Comparison of ENCODE assay signal across 8 cellular contexts in genomic region chr6:138987299-138987642, GRCh38. TPM values are rescaled to one million over a fixed set of nuclear protein-coding genes. Genes with fewer than 3 reads are reported as not detected.
DNase-seq lines count a peak whose midpoint lies in the region; ATAC-seq, FAIRE-seq and TF ChIP-seq lines count a peak whose summit lies in the region.

No MANE protein-coding gene starts in this region.

- TF ChIP-seq EP300 in A549 (IDR thresholded peaks at IDR 0.05), result no peak

- FAIRE-seq in A549 (lab: Jason Lieb, UNC), result no peak

- H3K36me3 ChIP-seq in skeletal muscle tissue (ENCODE audit: control insufficient read depth in 3 of 3, insufficient read depth in 3 of 3, low read length in 3 of 3), result no peaks in the 10 kb centered on the region

- H3K4me1 Mint-ChIP-seq in activated CD4-positive, alpha-beta memory T cell treated with anti-CD3 and anti-CD28 coated beads for 36 hours (ENCODE audit: low read depth), result peaks cover 19% of the 10 kb centered on the region

- ATAC-seq in A549 (no peak; a peak in 2 of 6 replicates), GM21737 (IDR thresholded peaks at IDR 0.05; ENCODE audit: unreplicated experiment) (peak; percentile 9), left ventricle myocardium superior (peak; percentile 19), HG02763 (IDR thresholded peaks at IDR 0.05; ENCODE audit: unreplicated experiment) (no peak)

- H3K27ac ChIP-seq in A549 (peak overlapping the region; percentile 92 to 99), skeletal muscle tissue (ENCODE audit: low read depth, low read length) (no peak overlapping the region)

- POLR2A ChIA-PET in A549 (lab: Yijun Ruan, JAX), result no interaction called here
- POLR2A ChIA-PET in activated CD4-positive, alpha-beta memory T cell treated with anti-CD3 and anti-CD28 coated beads for 36 hours (lab: Charles Lee), result interaction anchor here (0.5 to 2.1 kb wide), 4 partner anchors 13 to 171 kb away, joined by 3 to 10 read pairs (median 4); partner anchors contain the start of gene ABRACL

- H3K9me3 ChIP-seq in A549 (no peaks in the 10 kb centered on the region), skeletal muscle tissue (ENCODE audit: control insufficient read depth in 3 of 3, low read length in 3 of 3) (no peaks in the 10 kb centered on the region)

- WGBS in A549 (ENCODE audit: missing lambda C conversion rate), result no CpG with 5 or more reads among the region's 30 CpGs

- TF ChIP-seq POLR2A in A549 (IDR thresholded peaks at IDR 0.05; ENCODE audit: low read length), result no peak

- peak overlapping the region; percentile 79 for H3K4me3 Mint-ChIP-seq in activated CD4-positive, alpha-beta memory T cell treated with anti-CD3 and anti-CD28 coated beads for 36 hours

- DNase-seq in A549 (ENCODE audit: low read depth in 1 of 2, low spot score in 1 of 2) (no peak), left ventricle myocardium superior (peak; percentile 61), NOMO-1 treated with DMSO at 0.1 percent for 48 hours (lab: John Stamatoyannopoulos, UW; ENCODE audit: unreplicated experiment) (no peak), NCI-H2081 treated with DMSO at 0.1 percent for 48 hours (lab: John Stamatoyannopoulos, UW) (no peak)
- DNase-seq in activated CD4-positive, alpha-beta memory T cell treated with anti-CD3 and anti-CD28 coated beads for 36 hours, result no peak

- H3K27me3 ChIP-seq in skeletal muscle tissue (ENCODE audit: control insufficient read depth in 3 of 3, insufficient read depth in 3 of 3, low read length in 3 of 3), result no peaks in the 10 kb centered on the region

- peak overlapping the region; percentile 67 for H3K27ac Mint-ChIP-seq in activated CD4-positive, alpha-beta memory T cell treated with anti-CD3 and anti-CD28 coated beads for 36 hours

- H3K4me1 ChIP-seq in A549, result peaks cover 35% of the 10 kb centered on the region; the same call in 2 of the 3 replicates
- peaks cover 7 to 15% (median 12%) of the 10 kb centered on the region in 3 donors for H3K4me1 ChIP-seq in skeletal muscle tissue (ENCODE audit: control insufficient read depth in 3 of 3, insufficient read depth in 3 of 3, low read length in 3 of 3)

- peak overlapping the region; percentile 96 for H3K4me3 ChIP-seq in A549
- peak overlapping the region; percentile 84 to 91 (median 87) for H3K4me3 ChIP-seq in skeletal muscle tissue (ENCODE audit: low read length in 3 of 3)

- TF ChIP-seq RAD21 in A549 (conservative IDR thresholded peaks at IDR 0.05 in 1 of 2, IDR thresholded peaks at IDR 0.05 in 1 of 2), result no peak

- no peak for TF ChIP-seq CTCF in A549 (IDR thresholded peaks at IDR 0.05)

- peak overlapping the region; percentile 94 for H3K4me2 ChIP-seq in A549

- peak overlapping the region; percentile 81 to 92 (median 85) for H3K9ac ChIP-seq in skeletal muscle tissue (ENCODE audit: low read depth in 1 of 3, low read length in 3 of 3)

- no peaks in the 10 kb centered on the region for H3K27me3 Mint-ChIP-seq in activated CD4-positive, alpha-beta memory T cell treated with anti-CD3 and anti-CD28 coated beads for 36 hours

- peaks cover 2% of the 10 kb centered on the region for H3K36me3 Mint-ChIP-seq in activated CD4-positive, alpha-beta memory T cell treated with anti-CD3 and anti-CD28 coated beads for 36 hours

- CTCF ChIA-PET in A549 (lab: Yijun Ruan, JAX), result interaction anchor here (0.8 to 5.6 kb wide), 4 partner anchors 12 to 173 kb away, joined by 3 to 33 read pairs (median 10); no protein-coding TSS in a partner anchor
- CTCF ChIA-PET in activated CD4-positive, alpha-beta memory T cell treated with anti-CD3 and anti-CD28 coated beads for 36 hours (lab: Charles Lee), result interaction anchor here (1.0 to 5.2 kb wide), 6 partner anchors 16 to 870 kb away, joined by 3 to 67 read pairs (median 6); no protein-coding TSS in a partner anchor

- intact Hi-C loops in activated CD4-positive, alpha-beta memory T cell treated with anti-CD3 and anti-CD28 coated beads for 36 hours (cut with micrococcal nuclease), result loop anchor here (2.0 to 5.0 kb wide), 7 partner anchors 16 to 385 kb away; partner anchors contain the start of gene CITED2
- intact Hi-C loops in left ventricle myocardium superior (cut with micrococcal nuclease), result no loop called here

- no peaks in the 10 kb centered on the region for H3K9me3 Mint-ChIP-seq in activated CD4-positive, alpha-beta memory T cell treated with anti-CD3 and anti-CD28 coated beads for 36 hours

TF ChIP-seq in A549, 52 proteins besides CTCF, POLR2A, EP300 and RAD21:
- TF ChIP-seq JUN (IDR thresholded peaks at IDR 0.05) (no peak), NPAS2 (CRISPR knock-in tag; IDR thresholded peaks at IDR 0.05; ENCODE audit: borderline replicate concordance) (no peak), RNF2 (IDR thresholded peaks at IDR 0.05; ENCODE audit: borderline replicate concordance, low read depth) (no peak), KDM1A (IDR thresholded peaks at IDR 0.05; ENCODE audit: low read depth) (no peak), EHMT2 (IDR thresholded peaks at IDR 0.05; ENCODE audit: low read depth) (no peak), CHD2 (IDR thresholded peaks at IDR 0.05; ENCODE audit: low read length, partially characterized antibody) (no peak), TP53 (CRISPR knock-in tag; IDR thresholded peaks at IDR 0.05) (no peak), SMC3 (IDR thresholded peaks at IDR 0.05) (no peak), NFE2L2 (conservative IDR thresholded peaks at IDR 0.05; ENCODE audit: low read length) (no peak), CEBPB (IDR thresholded peaks at IDR 0.05) (no peak), CBX8 (IDR thresholded peaks at IDR 0.05) (no peak), MAZ (IDR thresholded peaks at IDR 0.05; ENCODE audit: borderline replicate concordance, low read depth, low read length) (no peak), CBX2 (IDR thresholded peaks at IDR 0.05; ENCODE audit: borderline replicate concordance, low read depth) (no peak), E2F6 (IDR thresholded peaks at IDR 0.05; ENCODE audit: borderline replicate concordance, low read depth) (no peak), HDAC2 (IDR thresholded peaks at IDR 0.05) (no peak), PBX3 (IDR thresholded peaks at IDR 0.05) (no peak), HES2 (IDR thresholded peaks at IDR 0.05) (no peak)

RNA-seq across cellular contexts. Expression of gene REPS1, which starts 0.8 kb away (rescaled TPM):
- polyA plus RNA-seq in A549 (2011; rRNA removed), result 34.2 and 36.4 TPM in 2 replicates
- polyA plus RNA-seq in A549 (2012; cell fraction: cytosol; rRNA removed), result 16.0 and 19.3 TPM in 2 replicates
- polyA plus RNA-seq in A549 (2012; cell fraction: nucleus; rRNA removed), result 14.8 and 16.7 TPM in 2 replicates
- polyA plus RNA-seq in A549 (2017; fragmentation: RNase III; extraction: RNeasy Plus Mini Kit Qiagen cat#74134 plus additional on column Dnase treatment), result 16.3 to 18.9 TPM (median 16.8 TPM) in 3 replicates
- polyA minus RNA-seq in A549 (2011; rRNA and poly(A)+ RNA removed), result 30.2 and 31.6 TPM in 2 replicates
- total RNA-seq in activated CD4-positive, alpha-beta memory T cell treated with anti-CD3 and anti-CD28 coated beads for 36 hours, result 10 to 100 TPM; 50.7 to 57.9 TPM
- total RNA-seq in left ventricle myocardium superior, result 31.1 TPM
- 61.1 TPM for total RNA-seq in skeletal muscle tissue

RNA-seq across cellular contexts. Expression of gene ABRACL, which starts 41.3 kb away (rescaled TPM):
- polyA plus RNA-seq in A549 (2011; rRNA removed) (27.1 and 40.3 TPM in 2 replicates), A549 (2017; fragmentation: RNase III; extraction: RNeasy Plus Mini Kit Qiagen cat#74134 plus additional on column Dnase treatment) (60.7 to 65.8 TPM (median 63.3 TPM) in 3 replicates)
- 22.5 and 27.1 TPM in 2 replicates for polyA plus RNA-seq in A549 (2012; cell fraction: cytosol; rRNA removed)
- 8.3 and 13.1 TPM in 2 replicates for polyA plus RNA-seq in A549 (2012; cell fraction: nucleus; rRNA removed)
- 3.5 and 4.5 TPM in 2 replicates for polyA minus RNA-seq in A549 (2011; rRNA and poly(A)+ RNA removed)
- 100 to 1,000 TPM; 179 to 182 TPM for total RNA-seq in activated CD4-positive, alpha-beta memory T cell treated with anti-CD3 and anti-CD28 coated beads for 36 hours
- total RNA-seq in left ventricle myocardium superior (7.1 TPM), skeletal muscle tissue (17.2 TPM)

Comparison
In these comparisons a context has a peak if more than half of its experiments do, and no peak if none do; other contexts are left out.
1. ATAC-seq: peak in GM21737 (single experiment) and left ventricle myocardium superior (single experiment); none in A549 (0 of 2) and HG02763 (single experiment).